ENCODE assay signal across 35 cellular contexts in the genomic region with DNA sequence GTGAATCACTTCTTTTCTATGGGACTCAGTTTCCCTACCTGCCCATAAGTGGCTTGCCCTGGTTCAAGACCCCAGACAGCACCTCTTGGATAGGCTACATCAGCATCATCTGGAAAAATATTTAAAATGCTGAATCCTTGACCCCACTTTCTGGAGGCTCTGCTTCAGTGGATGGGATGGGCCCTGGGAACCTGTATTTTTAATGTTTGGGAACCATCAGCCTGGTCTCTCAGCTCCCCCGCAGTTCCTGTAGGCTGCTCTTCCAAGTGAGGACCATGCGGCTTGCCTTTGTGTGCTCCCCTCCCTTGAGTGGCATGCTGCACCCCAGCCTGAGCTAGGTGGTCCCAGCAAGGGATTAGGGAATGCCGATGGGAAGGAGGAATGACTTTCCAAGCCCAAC.
"Had no signal": no experiment of that assay in that cellular context is flagged by ENCODE, and none has a peak within 500 bp of the region (broad histone marks: within the 10 kb centered on the region; RNA-seq: fewer than 3 reads in every experiment).

No MANE protein-coding gene starts in this region.

- H3K27ac ChIP-seq: brain microvascular endothelial cell, WERI-Rb-1 had no signal

- DNase-seq: activated B cell treated with CpG ODN at 0.5 μM for 24 hours; activated CD4-positive, alpha-beta T cell treated with anti-CD3 and anti-CD28 coated beads for 48 hours; activated CD4-positive, alpha-beta T cell treated with anti-CD3 and anti-CD28 coated beads, Interleukin-2, amount 50 U/mL, for 1 hour; activated CD4-positive, alpha-beta T cell treated with anti-CD3 and anti-CD28 coated beads, Interleukin-2, amount 50 U/mL, for 48 hours; activated CD8-positive, alpha-beta memory T cell treated with anti-CD3 and anti-CD28 coated beads for 24 hours; activated CD8-positive, alpha-beta T cell treated with anti-CD3 and anti-CD28 coated beads for 36 hours; activated effector memory CD4-positive, alpha-beta T cell treated with Interleukin-2 at 50 U/mL for 16 hours; activated gamma-delta T cell treated with Interleukin-2 at 50 U/mL for 16 hours; activated naive CD4-positive, alpha-beta T cell treated with anti-CD3 and anti-CD28 coated beads, Interleukin-2, amount 50 U/mL, for 16 hours; activated naive CD4-positive, alpha-beta T cell treated with Interleukin-2 at 50 U/mL for 16 hours; activated T-cell treated with anti-CD3 and anti-CD28 coated beads, Interleukin-2, amount 50 U/mL, for 4 hours; amniotic stem cell; anterior cingulate cortex; brain microvascular endothelial cell; cortex of kidney; dermis blood vessel endothelial cell; effector CD4-positive, alpha-beta T cell; effector memory CD8-positive, alpha-beta T cell; foreskin fibroblast; head of caudate nucleus; T-helper 1 cell; T-helper 17 cell; T1000 had no signal

- ATAC-seq: activated CD4-positive, CD25-positive, alpha-beta regulatory T cell treated with anti-CD3 and anti-CD28 coated beads, Interleukin-2, amount 50 U/mL, for 24 hours; activated CD8-positive, alpha-beta T cell treated with anti-CD3 and anti-CD28 coated beads for 36 hours; activated T-cell treated with anti-CD3 and anti-CD28 coated beads, Interleukin-2, amount 50 U/mL, for 4 hours; activated T-helper 17 cell treated with anti-CD3 and anti-CD28 coated beads, Interleukin-2, amount 50 U/mL, for 72 hours; effector memory CD8-positive, alpha-beta T cell; esophagus mucosa; T-helper 17 cell had no signal

- H3K36me3 ChIP-seq: brain microvascular endothelial cell, WERI-Rb-1 had no signal

- H3K27ac Mint-ChIP-seq: activated B cell treated with CpG ODN at 0.5 μM for 24 hours; activated CD8-positive, alpha-beta T cell treated with anti-CD3 and anti-CD28 coated beads for 36 hours; activated naive CD8-positive, alpha-beta T cell; activated T-helper 17 cell treated with anti-CD3 and anti-CD28 coated beads, Interleukin-2, amount 50 U/mL, for 72 hours; effector memory CD8-positive, alpha-beta T cell; T-helper 17 cell; T-helper 2 cell treated with Interferon-gamma antibody and Interleukin-4, amounts not matched to agents 5 μg/mL and 100 μg/mL, for 36 hours had no signal

- FAIRE-seq: astrocyte, bronchial epithelial cell, colon, endometrium, frontal cortex had no signal

- H3K4me1 Mint-ChIP-seq: activated B cell treated with CpG ODN at 0.5 μM for 24 hours; activated T-helper 17 cell treated with anti-CD3 and anti-CD28 coated beads, Interleukin-2, amount 50 U/mL, for 72 hours; central memory CD8-positive, alpha-beta T cell; T-helper 17 cell had no signal

- H3K4me3 Mint-ChIP-seq: activated B cell treated with CpG ODN at 0.5 μM for 24 hours; activated CD8-positive, alpha-beta T cell treated with anti-CD3 and anti-CD28 coated beads for 36 hours; activated naive CD8-positive, alpha-beta T cell; activated T-cell treated with anti-CD3 and anti-CD28 coated beads, Interleukin-2, amount 50 U/mL, for 4 hours; activated T-helper 17 cell treated with anti-CD3 and anti-CD28 coated beads, Interleukin-2, amount 50 U/mL, for 72 hours; central memory CD8-positive, alpha-beta T cell; effector memory CD8-positive, alpha-beta T cell; T-helper 17 cell; T-helper 2 cell treated with Interferon-gamma antibody and Interleukin-4, amounts not matched to agents 5 μg/mL and 100 μg/mL, for 36 hours had no signal

- H3K9me3 Mint-ChIP-seq: activated B cell treated with CpG ODN at 0.5 μM for 24 hours; activated CD8-positive, alpha-beta T cell treated with anti-CD3 and anti-CD28 coated beads for 36 hours; activated T-cell treated with anti-CD3 and anti-CD28 coated beads, Interleukin-2, amount 50 U/mL, for 4 hours; activated T-helper 17 cell treated with anti-CD3 and anti-CD28 coated beads, Interleukin-2, amount 50 U/mL, for 72 hours; central memory CD8-positive, alpha-beta T cell; effector memory CD8-positive, alpha-beta T cell; T-helper 2 cell treated with Interferon-gamma antibody and Interleukin-4, amounts not matched to agents 5 μg/mL and 100 μg/mL, for 36 hours had no signal

- H3K36me3 Mint-ChIP-seq: activated naive CD8-positive, alpha-beta T cell had no signal
